9 cellular contexts compared by ENCODE assay signal in genomic region chr18:2971741-2972552, GRCh38. TPM values are rescaled to one million over a fixed set of nuclear protein-coding genes. Genes with fewer than 3 reads are reported as not detected.
DNase-seq lines count a peak whose midpoint lies in the region; ATAC-seq and TF ChIP-seq lines count a peak whose summit lies in the region.
"Had no signal": no experiment of that assay in that cellular context is flagged by ENCODE, and none has a peak within 500 bp of the region (broad histone marks: within the 10 kb centered on the region; RNA-seq: fewer than 3 reads in every experiment).

No MANE protein-coding gene starts in this region.

- no TSS peak for BruUV-seq in Caco-2 (replicated peaks; lab: Mats Ljungman, UMichigan)

- no peaks in the 10 kb centered on the region for H3K9me3 Mint-ChIP-seq in naive thymus-derived CD4-positive, alpha-beta T cell
- H3K9me3 Mint-ChIP-seq in Caco-2 (ENCODE audit: unreplicated experiment), result no peaks in the 10 kb centered on the region

- CTCF ChIA-PET in naive thymus-derived CD4-positive, alpha-beta T cell (lab: Charles Lee), result interaction anchor here (0.6 to 7.9 kb wide), 10 partner anchors 11 to 118 kb away, joined by 3 to 75 read pairs (median 4); no protein-coding TSS in a partner anchor
- CTCF ChIA-PET in Caco-2 (lab: Charles Lee), result interaction anchor here (0.8 kb wide), 1 partner anchor 14 kb away, joined by 4 read pairs; no protein-coding TSS in a partner anchor

- peak overlapping the region; percentile 90 to 99 (median 96) for H3K27ac Mint-ChIP-seq in naive thymus-derived CD4-positive, alpha-beta T cell
- H3K27ac Mint-ChIP-seq in Caco-2 (ENCODE audit: unreplicated experiment), result no peak overlapping the region

- H3K9me3 ChIP-seq in naive thymus-derived CD4-positive, alpha-beta T cell (ENCODE audit: control insufficient read depth in 2 of 3, low read length in 3 of 3), result no peaks in the 10 kb centered on the region
- no peaks in the 10 kb centered on the region for H3K9me3 ChIP-seq in upper lobe of right lung
- H3K9me3 ChIP-seq in Caco-2, result no peaks in the 10 kb centered on the region

- H3K4me3 Mint-ChIP-seq in naive thymus-derived CD4-positive, alpha-beta T cell, result peak overlapping the region; percentile 75 to 93 (median 88)
- H3K4me3 Mint-ChIP-seq in Caco-2 (ENCODE audit: unreplicated experiment), result no peak overlapping the region

- H3K4me1 ChIP-seq in naive thymus-derived CD4-positive, alpha-beta T cell (ENCODE audit: control insufficient read depth in 2 of 2, insufficient read depth in 2 of 2, low read length in 2 of 2), result peaks cover 75 to 82% of the 10 kb centered on the region in 2 donors
- H3K4me1 ChIP-seq in upper lobe of right lung (peaks cover 64% of the 10 kb centered on the region), Caco-2 (peaks cover 22% of the 10 kb centered on the region)

- peaks cover 63 to 97% (median 93%) of the 10 kb centered on the region in 7 donors for H3K4me1 Mint-ChIP-seq in naive thymus-derived CD4-positive, alpha-beta T cell
- peaks cover 24% of the 10 kb centered on the region for H3K4me1 Mint-ChIP-seq in Caco-2 (ENCODE audit: low read depth, unreplicated experiment)

- no peaks in the 10 kb centered on the region for H3K27me3 ChIP-seq in naive thymus-derived CD4-positive, alpha-beta T cell (ENCODE audit: control insufficient read depth in 2 of 2, insufficient read depth in 2 of 2, low read length in 2 of 2)
- H3K27me3 ChIP-seq in upper lobe of right lung (no peaks in the 10 kb centered on the region), Caco-2 (replicated peaks; ENCODE audit: control insufficient read depth, insufficient read depth, low read length) (no peaks in the 10 kb centered on the region)

- peak overlapping the region; percentile 45 for H3K4me3 ChIP-seq in naive thymus-derived CD4-positive, alpha-beta T cell (ENCODE audit: low read length)
- H3K4me3 ChIP-seq in upper lobe of right lung (peak overlapping the region; percentile 23), Caco-2 (ENCODE audit: low read depth, low read length) (no peak overlapping the region)
- H3K4me3 ChIP-seq: lung had no signal

- H3K27me3 Mint-ChIP-seq in naive thymus-derived CD4-positive, alpha-beta T cell, result no peaks in the 10 kb centered on the region
- H3K27me3 Mint-ChIP-seq in Caco-2 (ENCODE audit: insufficient read depth, unreplicated experiment), result no peaks in the 10 kb centered on the region

- peaks cover 0 to 37% (median 17%) of the 10 kb centered on the region in 5 donors for H3K36me3 Mint-ChIP-seq in naive thymus-derived CD4-positive, alpha-beta T cell
- peaks cover 10% of the 10 kb centered on the region for H3K36me3 Mint-ChIP-seq in Caco-2 (ENCODE audit: insufficient read depth, unreplicated experiment)

- DNase-seq in T-helper 9 cell (peak; percentile 54), cerebellar cortex (ENCODE audit: low spot score) (peak; percentile 22), upper lobe of right lung (peak; percentile 71), Caco-2 (no peak)
- peak in 7 of 9 donors; percentile 40 to 80 (median 62) for DNase-seq in naive thymus-derived CD4-positive, alpha-beta T cell

- ATAC-seq in GM18867 (IDR thresholded peaks at IDR 0.05; ENCODE audit: unreplicated experiment) (peak; percentile 84), HG03025 (IDR thresholded peaks at IDR 0.05; ENCODE audit: low FRiP score, unreplicated experiment) (peak; percentile 76), upper lobe of right lung (peak; percentile 70), HG03039 (IDR thresholded peaks at IDR 0.05; ENCODE audit: unreplicated experiment) (no peak)
- peak; percentile 84 for ATAC-seq in naive thymus-derived CD4-positive, alpha-beta T cell

- intact Hi-C loops in naive thymus-derived CD4-positive, alpha-beta T cell (cut with micrococcal nuclease), result loop anchor here (1.0 to 5.0 kb wide), 4 partner anchors 8 to 335 kb away; no protein-coding TSS in a partner anchor
- intact Hi-C loops in upper lobe of right lung (cut with DNase I) (no loop called here), Caco-2 (cut with micrococcal nuclease; ENCODE audit: unreplicated experiment) (no loop called here)

- POLR2A ChIA-PET in naive thymus-derived CD4-positive, alpha-beta T cell (lab: Charles Lee), result interaction anchor here (0.7 to 14.4 kb wide), 8 partner anchors 11 to 242 kb away, joined by 5 to 335 read pairs (median 22); no protein-coding TSS in a partner anchor
- POLR2A ChIA-PET in Caco-2 (lab: Charles Lee), result no interaction called here

- no peaks in the 10 kb centered on the region for H3K36me3 ChIP-seq in naive thymus-derived CD4-positive, alpha-beta T cell (ENCODE audit: control insufficient read depth in 2 of 3, insufficient read depth in 3 of 3, low read length in 3 of 3)
- H3K36me3 ChIP-seq in upper lobe of right lung (no peaks in the 10 kb centered on the region), Caco-2 (ENCODE audit: control insufficient read depth, insufficient read depth, low read length) (no peaks in the 10 kb centered on the region)

- peak overlapping the region; percentile 76 for H3K27ac ChIP-seq in naive thymus-derived CD4-positive, alpha-beta T cell (ENCODE audit: low read depth, low read length)
- peak overlapping the region; percentile 58 for H3K27ac ChIP-seq in upper lobe of right lung

- TF ChIP-seq CTCF in upper lobe of right lung (IDR thresholded peaks at IDR 0.05) (no peak), Caco-2 (IDR thresholded peaks at IDR 0.05; ENCODE audit: insufficient read depth in 1 of 2, low read depth in 1 of 2, low read length in 1 of 2, severe bottlenecking in 1 of 2, unreplicated experiment in 1 of 2) (no peak)

RNA-seq across cellular contexts. Expression of gene LPIN2, which starts 41.0 kb away (rescaled TPM):
- 100 to 1,000 TPM in 1 of 5 experiments, 10 to 100 TPM in 4; 58.8 to 133 (median 73.6) TPM for total RNA-seq in naive thymus-derived CD4-positive, alpha-beta T cell
- 10 to 100 TPM; 63.7 to 73.1 TPM for polyA plus RNA-seq in naive thymus-derived CD4-positive, alpha-beta T cell
- 50.7 TPM for total RNA-seq in upper lobe of right lung
- 25.3 and 26.2 TPM in 2 replicates for total RNA-seq in Caco-2 (2022)

Comparison
In these comparisons a context has a peak if more than half of its experiments do, and no peak if none do; other contexts are left out.
1. DNase-seq: peak in T-helper 9 cell (single experiment), cerebellar cortex (single experiment), naive thymus-derived CD4-positive, alpha-beta T cell (7 of 9) and upper lobe of right lung (single experiment); none in Caco-2 (0 of 2).
2. intact Hi-C loops: an anchor here in naive thymus-derived CD4-positive, alpha-beta T cell (1.0 to 5.0 kb wide); none called in upper lobe of right lung and Caco-2.